In genomic region chr3:194328080-194328571, GRCh38 we compare ENCODE assay signal across 9 cellular contexts. TPM values are rescaled to one million over a fixed set of nuclear protein-coding genes. Genes with fewer than 3 reads are reported as not detected.
DNase-seq lines count a peak whose midpoint lies in the region; ATAC-seq, FAIRE-seq and TF ChIP-seq lines count a peak whose summit lies in the region.
"Had no signal": no experiment of that assay in that cellular context is flagged by ENCODE, and none has a peak within 500 bp of the region (broad histone marks: within the 10 kb centered on the region; RNA-seq: fewer than 3 reads in every experiment).

No MANE protein-coding gene starts in this region.

- H3K4me3 Mint-ChIP-seq in activated CD8-positive, alpha-beta T cell treated with anti-CD3 and anti-CD28 coated beads for 36 hours = no peak overlapping the region
- no peak overlapping the region for H3K4me3 Mint-ChIP-seq in immature natural killer cell

- H3K4me1 Mint-ChIP-seq in activated CD8-positive, alpha-beta T cell treated with anti-CD3 and anti-CD28 coated beads for 36 hours (ENCODE audit: low read depth) = peaks cover 5% of the 10 kb centered on the region
- peaks cover 0 to 5% of the 10 kb centered on the region in 2 donors for H3K4me1 Mint-ChIP-seq in immature natural killer cell

- H3K27ac Mint-ChIP-seq in activated CD8-positive, alpha-beta T cell treated with anti-CD3 and anti-CD28 coated beads for 36 hours = no peak overlapping the region
- peak overlapping the region in 2 of 6 donors; percentile 57 to 84 for H3K27ac Mint-ChIP-seq in immature natural killer cell

- POLR2A ChIA-PET in activated CD8-positive, alpha-beta T cell treated with anti-CD3 and anti-CD28 coated beads for 36 hours (lab: Charles Lee) = interaction anchor here (1.2 kb wide), 1 partner anchor 9 kb away, joined by 3 read pairs; no protein-coding TSS in a partner anchor

- no peaks in the 10 kb centered on the region for H3K9me3 Mint-ChIP-seq in activated CD8-positive, alpha-beta T cell treated with anti-CD3 and anti-CD28 coated beads for 36 hours
- H3K9me3 Mint-ChIP-seq in immature natural killer cell = no peaks in the 10 kb centered on the region

- CTCF ChIA-PET in activated CD8-positive, alpha-beta T cell treated with anti-CD3 and anti-CD28 coated beads for 36 hours (lab: Charles Lee) = interaction anchor here (1.1 to 4.6 kb wide), 6 partner anchors 12 to 78 kb away, joined by 3 to 35 read pairs (median 4); no protein-coding TSS in a partner anchor

- no peaks in the 10 kb centered on the region for H3K36me3 Mint-ChIP-seq in activated CD8-positive, alpha-beta T cell treated with anti-CD3 and anti-CD28 coated beads for 36 hours (ENCODE audit: low read depth)
- H3K36me3 Mint-ChIP-seq in immature natural killer cell = no peaks in the 10 kb centered on the region

- DNase-seq in ACHN = peak; percentile 77
- DNase-seq in H54 (ENCODE audit: insufficient read length, low spot score) = peak; percentile 45
- peak; percentile 55 for DNase-seq in activated CD8-positive, alpha-beta T cell treated with anti-CD3 and anti-CD28 coated beads for 36 hours
- DNase-seq in immature natural killer cell = peak; percentile 39 to 63 (median 48)
- no peak for DNase-seq in D341Med (ENCODE audit: low spot score)
- no peak for DNase-seq in stimulated activated CD8-positive, alpha-beta memory T cell treated with anti-CD3 and anti-CD28 coated beads, Interleukin-4, amount 100 ng/mL, for 48 hours
- no peak for DNase-seq in kidney glomerular epithelial cell (lab: John Stamatoyannopoulos, UW)

- peaks cover 16% of the 10 kb centered on the region for H3K27me3 Mint-ChIP-seq in activated CD8-positive, alpha-beta T cell treated with anti-CD3 and anti-CD28 coated beads for 36 hours
- H3K27me3 Mint-ChIP-seq in immature natural killer cell (ENCODE audit: low read depth in 3 of 3) = peaks cover 7 to 10% (median 9%) of the 10 kb centered on the region in 3 donors

- no peak for FAIRE-seq in H54 (lab: Jason Lieb, UNC)

- TF ChIP-seq POLR2A in H54 (IDR thresholded peaks at IDR 0.05; ENCODE audit: low read depth, low read length) = no peak

- intact Hi-C loops in activated CD8-positive, alpha-beta T cell treated with anti-CD3 and anti-CD28 coated beads for 36 hours (cut with micrococcal nuclease) = no loop called here

- ATAC-seq in activated CD8-positive, alpha-beta T cell treated with anti-CD3 and anti-CD28 coated beads for 36 hours = peak; percentile 38
- no peak for ATAC-seq in HG03571 (IDR thresholded peaks at IDR 0.05; ENCODE audit: unreplicated experiment)

- in situ Hi-C loops in ACHN (cut with HindIII; ENCODE audit: low pct_ligation_motif_present, low pct_unique_long_range_greater_than_20kb, low sequenced_read_pairs) = no loop called here

- TF ChIP-seq CTCF in activated CD8-positive, alpha-beta T cell treated with anti-CD3 and anti-CD28 coated beads for 36 hours (IDR thresholded peaks at IDR 0.05) = no peak

RNA-seq across cellular contexts. Expression of gene CPN2, which starts 23.0 kb away (rescaled TPM):
- total RNA-seq in activated CD8-positive, alpha-beta T cell treated with anti-CD3 and anti-CD28 coated beads for 36 hours = not detected
- not detected for polyA plus RNA-seq in immature natural killer cell
- total RNA-seq: chondrocyte had no signal

RNA-seq across cellular contexts. Expression of gene LRRC15, which starts 41.4 kb away (rescaled TPM):
- total RNA-seq in activated CD8-positive, alpha-beta T cell treated with anti-CD3 and anti-CD28 coated beads for 36 hours = not detected
- not detected for polyA plus RNA-seq in immature natural killer cell

Comparison
In these comparisons a context has a peak if more than half of its experiments do, and no peak if none do; other contexts are left out.
1. DNase-seq: peak in ACHN (single experiment), H54 (single experiment), activated CD8-positive, alpha-beta T cell treated with anti-CD3 and anti-CD28 coated beads for 36 hours (single experiment) and immature natural killer cell (3 of 3); none in D341Med (single experiment), stimulated activated CD8-positive, alpha-beta memory T cell treated with anti-CD3 and anti-CD28 coated beads, Interleukin-4, amount 100 ng/mL, for 48 hours (single experiment) and kidney glomerular epithelial cell (single experiment).